In the genomic region with DNA sequence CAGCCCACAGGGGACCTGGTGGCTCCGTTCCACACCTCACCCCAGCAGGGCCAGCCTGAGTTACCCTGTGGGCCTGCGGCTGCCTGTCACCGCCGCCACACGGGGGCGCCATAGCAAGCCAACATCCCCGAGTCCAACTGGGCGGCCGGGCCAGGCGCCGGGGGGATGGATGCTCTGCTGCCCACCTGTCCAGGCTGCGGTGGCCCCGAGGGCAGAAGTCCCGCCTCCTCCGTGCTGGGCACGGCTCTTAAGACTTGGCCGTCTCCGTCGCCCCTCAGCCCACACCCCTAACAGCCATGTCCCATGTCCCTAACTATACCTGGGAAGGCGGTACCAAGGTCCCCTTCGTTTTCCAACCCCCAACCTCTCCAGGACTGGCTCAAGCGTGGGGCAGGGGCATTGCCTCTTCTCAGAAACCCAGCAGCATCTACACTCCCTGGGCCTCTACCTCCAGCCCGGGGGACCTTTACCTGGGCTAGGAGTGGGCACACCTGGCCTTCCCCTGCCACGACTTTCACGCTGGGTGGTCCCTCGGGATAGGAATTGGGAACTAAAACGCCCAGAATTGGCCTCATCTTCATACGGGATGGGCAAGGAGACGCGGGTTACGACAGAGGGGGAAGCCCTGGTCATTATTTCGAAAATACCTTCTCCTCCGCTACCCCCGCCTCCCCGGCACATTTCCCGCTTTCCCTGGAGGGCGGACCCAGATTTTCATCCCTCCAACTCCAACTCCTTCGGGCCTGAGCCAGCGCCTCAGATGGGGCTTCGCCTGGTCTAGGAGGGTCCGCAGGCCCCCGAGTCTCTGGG, we compare ENCODE assay signal across 8 cellular contexts. TPM values are rescaled to one million over a fixed set of nuclear protein-coding genes. Genes with fewer than 3 reads are reported as not detected.
DNase-seq lines count a peak whose midpoint lies in the region; ATAC-seq and TF ChIP-seq lines count a peak whose summit lies in the region.

No MANE protein-coding gene starts in this region.

- peaks cover 13% of the 10 kb centered on the region for H3K4me1 Mint-ChIP-seq in activated T-cell treated with anti-CD3 and anti-CD28 coated beads, Interleukin-2, amount 50 U/mL, for 4 hours (ENCODE audit: low read depth)

- H3K9me3 Mint-ChIP-seq in activated T-cell treated with anti-CD3 and anti-CD28 coated beads, Interleukin-2, amount 50 U/mL, for 4 hours = no peaks in the 10 kb centered on the region

- H3K27ac ChIP-seq in esophagus squamous epithelium = peak overlapping the region; percentile 77 to 92 (median 82)

- H3K9me3 ChIP-seq in esophagus squamous epithelium = peaks cover 0 to 11% (median 4%) of the 10 kb centered on the region in 3 donors

- peak; percentile 60 to 97 (median 80) for TF ChIP-seq CTCF in esophagus squamous epithelium (IDR thresholded peaks at IDR 0.05)

- H3K36me3 Mint-ChIP-seq in activated T-cell treated with anti-CD3 and anti-CD28 coated beads, Interleukin-2, amount 50 U/mL, for 4 hours (ENCODE audit: insufficient read depth) = no peaks in the 10 kb centered on the region

- DNase-seq in AML-193 (lab: John Stamatoyannopoulos, UW) (peak; percentile 14 to 38), HK-2 (ENCODE audit: unreplicated experiment) (peak; percentile 78), OCI-M1 (lab: John Stamatoyannopoulos, UW) (peak; percentile 74), esophagus squamous epithelium (lab: John Stamatoyannopoulos, UW) (no peak), myocyte (ENCODE audit: low read depth) (peak; percentile 85)
- DNase-seq in activated T-cell treated with anti-CD3 and anti-CD28 coated beads, Interleukin-2, amount 50 U/mL, for 4 hours = peak; percentile 80
- peak; percentile 58 to 68 for DNase-seq in stimulated activated CD8-positive, alpha-beta memory T cell treated with anti-CD3 and anti-CD28 coated beads, Interleukin-7, amount 100 ng/mL, for 1 hour (ENCODE audit: low read depth in 2 of 2)

- intact Hi-C loops in esophagus squamous epithelium (cut with DNase I) = loop anchor here (5.0 kb wide), 1 partner anchor 204 kb away; no protein-coding TSS in a partner anchor

- peaks cover 0 to 31% (median 0%) of the 10 kb centered on the region in 4 donors for H3K27me3 ChIP-seq in esophagus squamous epithelium

- H3K4me3 ChIP-seq in esophagus squamous epithelium = peak overlapping the region; percentile 59 to 77 (median 68)

- H3K27me3 Mint-ChIP-seq in activated T-cell treated with anti-CD3 and anti-CD28 coated beads, Interleukin-2, amount 50 U/mL, for 4 hours (ENCODE audit: low read depth) = peaks cover 12% of the 10 kb centered on the region

- in situ Hi-C loops in GM18951 (cut with MboI; ENCODE audit: low sequenced_read_pairs, unreplicated experiment) = no loop called here

- H3K36me3 ChIP-seq in esophagus squamous epithelium = no peaks in the 10 kb centered on the region

- WGBS in esophagus squamous epithelium, 2 donors = 1% methylated on average over 12 to 13 of the region's 42 CpGs

- H3K4me3 Mint-ChIP-seq in activated T-cell treated with anti-CD3 and anti-CD28 coated beads, Interleukin-2, amount 50 U/mL, for 4 hours = peak overlapping the region; percentile 91

- peaks cover 11 to 19% (median 12%) of the 10 kb centered on the region in 3 donors for H3K4me1 ChIP-seq in esophagus squamous epithelium

- peak; percentile 27 for ATAC-seq in activated T-cell treated with anti-CD3 and anti-CD28 coated beads, Interleukin-2, amount 50 U/mL, for 4 hours

- TF ChIP-seq POLR2A in GM18951 (IDR thresholded peaks at IDR 0.05; ENCODE audit: extremely low read depth, insufficient read depth, insufficient read length) (peak; percentile 29), esophagus squamous epithelium (IDR thresholded peaks at IDR 0.05) (no peak)

RNA-seq across cellular contexts. Expression of a gene that starts 1.1 kb away (rescaled TPM):
- under 1 TPM; 0.08 to 0.32 (median 0.14) TPM for total RNA-seq in activated T-cell treated with anti-CD3 and anti-CD28 coated beads, Interleukin-2, amount 50 U/mL, for 4 hours
- total RNA-seq in esophagus squamous epithelium (1 to 10 TPM in 1 of 4 donors, under 1 TPM in 1, not detected in 2; 0.04 to 1.1 TPM), myocyte (2.2 and 2.8 TPM in 2 replicates)
- polyA plus RNA-seq in myocyte (2012) = 1.6 TPM

RNA-seq across cellular contexts. Expression of a gene that starts 38.1 kb away (rescaled TPM):
- total RNA-seq in activated T-cell treated with anti-CD3 and anti-CD28 coated beads, Interleukin-2, amount 50 U/mL, for 4 hours = not detected
- total RNA-seq in esophagus squamous epithelium = 1 to 10 TPM in 1 of 4 donors, under 1 TPM in 2, not detected in 1; 0.22 to 1.3 (median 0.59) TPM
- 0.32 and 0.36 TPM in 2 replicates for total RNA-seq in myocyte
- polyA plus RNA-seq in myocyte (2012) = 0.52 TPM
